ENCODE assay signal across 12 cellular contexts in genomic region chr12:117502233-117502632, GRCh38.
"Had no signal": no experiment of that assay in that cellular context is flagged by ENCODE, and none has a peak within 500 bp of the region (broad histone marks: within the 10 kb centered on the region; RNA-seq: fewer than 3 reads in every experiment).

No MANE protein-coding gene starts in this region.

- DNase-seq: dermis blood vessel endothelial cell; dorsolateral prefrontal cortex; effector CD4-positive, alpha-beta T cell; effector memory CD4-positive, alpha-beta T cell; foreskin keratinocyte; hippocampal formation; mesenchymal stem cell had no signal

- ATAC-seq: foreskin keratinocyte, gastroesophageal sphincter had no signal

- H3K36me3 ChIP-seq: esophagus muscularis mucosa, gastroesophageal sphincter, heart right ventricle, lower lobe of right lung had no signal

- H3K27ac ChIP-seq: coronary artery, dorsolateral prefrontal cortex, esophagus muscularis mucosa, foreskin keratinocyte, gastroesophageal sphincter had no signal

- H3K4me1 ChIP-seq: foreskin keratinocyte, gastroesophageal sphincter had no signal

- H3K4me3 ChIP-seq: coronary artery, dorsolateral prefrontal cortex, esophagus muscularis mucosa, gastroesophageal sphincter, heart right ventricle, lower lobe of right lung had no signal

- H3K27me3 ChIP-seq: dorsolateral prefrontal cortex, esophagus muscularis mucosa, foreskin keratinocyte had no signal

- H3K9me3 ChIP-seq: esophagus muscularis mucosa, gastroesophageal sphincter, lower lobe of right lung had no signal
